14 cellular contexts compared by ENCODE assay signal in genomic region chr5:78588517-78588916, GRCh38.
DNase-seq lines count a peak whose midpoint lies in the region; ATAC-seq and TF ChIP-seq lines count a peak whose summit lies in the region.
"Had no signal": no experiment of that assay in that cellular context is flagged by ENCODE, and none has a peak within 500 bp of the region (broad histone marks: within the 10 kb centered on the region; RNA-seq: fewer than 3 reads in every experiment).

No MANE protein-coding gene starts in this region.

- H3K4me1 ChIP-seq in GM23248 (ENCODE audit: insufficient read depth) (peaks cover 52% of the 10 kb centered on the region), colonic mucosa (no peaks in the 10 kb centered on the region), rectal smooth muscle tissue (ENCODE audit: control insufficient read depth, insufficient read depth, low read length) (peaks cover 38% of the 10 kb centered on the region)

- peaks cover 20% of the 10 kb centered on the region for H3K27me3 Mint-ChIP-seq in activated T-cell treated with anti-CD3 and anti-CD28 coated beads, Interleukin-2, amount 50 U/mL, for 24 hours

- H4K20me1 ChIP-seq in GM23248 (ENCODE audit: insufficient read depth) = no peaks in the 10 kb centered on the region

- H3K27ac ChIP-seq in GM23248 (peak overlapping the region; percentile 85), colonic mucosa (peak overlapping the region; percentile 7), rectal smooth muscle tissue (ENCODE audit: low read depth, low read length) (peak overlapping the region; percentile 10)

- ATAC-seq in GM21528 (IDR thresholded peaks at IDR 0.05; ENCODE audit: low FRiP score, unreplicated experiment) = no peak

- peaks cover 37% of the 10 kb centered on the region for H3F3A ChIP-seq in GM23248 (ENCODE audit: insufficient read depth)

- H3K36me3 ChIP-seq in GM23248 (ENCODE audit: low read depth) = no peaks in the 10 kb centered on the region
- no peaks in the 10 kb centered on the region for H3K36me3 ChIP-seq in colonic mucosa
- peaks cover 5% of the 10 kb centered on the region for H3K36me3 ChIP-seq in rectal smooth muscle tissue (ENCODE audit: control insufficient read depth, insufficient read depth, low read length)
- H3K36me3 ChIP-seq: Peyer's patch had no signal

- TF ChIP-seq CTCF in colonic mucosa (IDR thresholded peaks at IDR 0.05) = no peak

- H3K27me3 ChIP-seq in GM23248 (replicated peaks; ENCODE audit: insufficient read depth) (no peaks in the 10 kb centered on the region), colonic mucosa (no peaks in the 10 kb centered on the region), rectal smooth muscle tissue (ENCODE audit: control insufficient read depth, insufficient read depth, low read length) (no peaks in the 10 kb centered on the region)
- H3K27me3 ChIP-seq: BE2C, Peyer's patch had no signal

- H3K4me3 Mint-ChIP-seq in activated T-cell treated with anti-CD3 and anti-CD28 coated beads, Interleukin-2, amount 50 U/mL, for 24 hours = no peak overlapping the region
- H3K4me3 Mint-ChIP-seq: CD4-positive, alpha-beta memory T cell had no signal

- H3K4me3 ChIP-seq in GM23248 (no peak overlapping the region), colonic mucosa (no peak overlapping the region), rectal smooth muscle tissue (ENCODE audit: low read length) (no peak overlapping the region)
- no peak overlapping the region for H3K4me3 ChIP-seq in Jurkat, Clone E6-1 (ENCODE audit: low read length)
- H3K4me3 ChIP-seq: Peyer's patch had no signal

- DNase-seq in GM23248 (no peak), colonic mucosa (no peak), DMS114 treated with DMSO at 0.1 percent for 48 hours (lab: John Stamatoyannopoulos, UW; ENCODE audit: unreplicated experiment) (no peak)
- DNase-seq in Jurkat, Clone E6-1 (ENCODE audit: low read depth, low spot score) = peak; percentile 70
- DNase-seq in activated CD4-positive, CD25-positive, alpha-beta regulatory T cell treated with anti-CD3 and anti-CD28 coated beads, Interleukin-2, amount 50 U/mL, for 72 hours = no peak
- no peak for DNase-seq in activated T-cell treated with anti-CD3 and anti-CD28 coated beads, Interleukin-2, amount 50 U/mL, for 24 hours
- DNase-seq: CD4-positive, alpha-beta memory T cell; NCI-H1694; NCI-H748 treated with DMSO at 0.1 percent for 48 hours; Peyer's patch; SIG-M5 had no signal

- H3K4me2 ChIP-seq in GM23248 (ENCODE audit: unreplicated experiment) = no peak overlapping the region

- intact Hi-C loops in colonic mucosa (cut with DNase I) = no loop called here

- in situ Hi-C loops in GM23248 (cut with MboI) = no loop called here

- H3K27ac Mint-ChIP-seq in activated T-cell treated with anti-CD3 and anti-CD28 coated beads, Interleukin-2, amount 50 U/mL, for 24 hours = no peak overlapping the region
- H3K27ac Mint-ChIP-seq: CD4-positive, alpha-beta memory T cell had no signal

- H3K4me1 Mint-ChIP-seq in activated T-cell treated with anti-CD3 and anti-CD28 coated beads, Interleukin-2, amount 50 U/mL, for 24 hours (ENCODE audit: low read depth) = no peaks in the 10 kb centered on the region
- H3K4me1 Mint-ChIP-seq: CD4-positive, alpha-beta memory T cell had no signal

- H3K79me2 ChIP-seq in GM23248 (ENCODE audit: insufficient read depth) = peaks cover 31% of the 10 kb centered on the region

- no peak overlapping the region for H2AFZ ChIP-seq in GM23248

- H3K9me3 Mint-ChIP-seq in activated T-cell treated with anti-CD3 and anti-CD28 coated beads, Interleukin-2, amount 50 U/mL, for 24 hours = no peaks in the 10 kb centered on the region

- H3K9me3 ChIP-seq in GM23248 (ENCODE audit: low read depth) (no peaks in the 10 kb centered on the region), colonic mucosa (no peaks in the 10 kb centered on the region)
- H3K9me3 ChIP-seq: BE2C, Peyer's patch had no signal

- H3K9ac ChIP-seq in GM23248 (no peak overlapping the region), colonic mucosa (ENCODE audit: low read depth in 2 of 2, low read length in 2 of 2) (no peak overlapping the region), rectal smooth muscle tissue (ENCODE audit: low read length) (no peak overlapping the region)

- no peaks in the 10 kb centered on the region for H3K36me3 Mint-ChIP-seq in activated T-cell treated with anti-CD3 and anti-CD28 coated beads, Interleukin-2, amount 50 U/mL, for 24 hours (ENCODE audit: low read depth)
- H3K36me3 Mint-ChIP-seq: CD4-positive, alpha-beta memory T cell had no signal

- H3K9me2 ChIP-seq in GM23248 (ENCODE audit: insufficient read depth) = 0 out of 2 replicates have a peak, but pooled peaks cover 3% of the 10 kb centered on the region

Comparison
In these comparisons a context has a peak if more than half of its experiments do, and no peak if none do; other contexts are left out.
1. H3K27ac ChIP-seq: peak in every context shown above with its lines; median percentile 85 in GM23248; 10 in rectal smooth muscle tissue; 7 in colonic mucosa.